In the genomic region with DNA sequence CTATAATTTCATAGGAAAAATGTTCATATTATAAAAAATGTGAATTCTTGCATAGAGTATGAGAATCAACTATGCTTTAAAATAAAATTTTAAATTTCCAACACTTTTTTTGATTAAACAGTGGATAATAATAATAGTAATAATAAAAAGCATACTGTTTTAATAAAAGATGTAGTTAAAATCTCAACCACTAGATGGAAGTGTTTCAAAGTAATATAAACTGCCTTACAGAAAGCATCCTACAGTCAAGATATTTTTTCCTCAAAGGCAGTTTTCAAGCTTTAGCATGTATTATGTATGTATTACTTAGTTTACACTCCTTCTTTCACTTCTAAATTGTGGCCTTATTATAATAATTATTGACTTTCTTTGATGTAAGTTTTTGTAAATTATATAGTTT, we compare ENCODE assay signal across 8 cellular contexts.
DNase-seq lines count a peak whose midpoint lies in the region; ATAC-seq, FAIRE-seq and TF ChIP-seq lines count a peak whose summit lies in the region.

No MANE protein-coding gene starts in this region.

- H2AFZ ChIP-seq in astrocyte (ENCODE audit: low read depth, low read length) (no peak overlapping the region), neural cell (ENCODE audit: low read depth, low read length) (no peak overlapping the region)

- H3K9me3 ChIP-seq in astrocyte (ENCODE audit: insufficient read depth, low read depth, low read length) (no peaks in the 10 kb centered on the region), neural cell (ENCODE audit: low read length) (no peaks in the 10 kb centered on the region)

- no peaks in the 10 kb centered on the region for H3F3A ChIP-seq in neural cell (ENCODE audit: insufficient read depth, low read length, poor library complexity, severe bottlenecking)

- no peak overlapping the region for H3K4me3 ChIP-seq in Jurkat, Clone E6-1 (ENCODE audit: low read length)
- H3K4me3 ChIP-seq in astrocyte (ENCODE audit: insufficient read depth, low read depth, low read length) (no peak overlapping the region), neural cell (ENCODE audit: low read length) (no peak overlapping the region)

- H3K9me3 Mint-ChIP-seq in astrocyte (ENCODE audit: unreplicated experiment): peaks cover 7% of the 10 kb centered on the region

- peak; percentile 30 for TF ChIP-seq CTCF in astrocyte (IDR thresholded peaks at IDR 0.05; ENCODE audit: insufficient read depth, low read depth, low read length)
- peak; percentile 57 for TF ChIP-seq CTCF in neural cell (IDR thresholded peaks at IDR 0.05; ENCODE audit: poor library complexity, severe bottlenecking)

- H3K4me1 ChIP-seq in astrocyte (ENCODE audit: insufficient read depth, low read length): no peaks in the 10 kb centered on the region

- H3K79me2 ChIP-seq in astrocyte (ENCODE audit: insufficient read depth, low read length) (no peaks in the 10 kb centered on the region), neural cell (replicated peaks; ENCODE audit: insufficient read depth, low read length) (no peaks in the 10 kb centered on the region)

- H3K4me3 Mint-ChIP-seq in astrocyte (ENCODE audit: unreplicated experiment): no peak overlapping the region

- H3K36me3 ChIP-seq in astrocyte (ENCODE audit: insufficient read depth, low read length) (no peaks in the 10 kb centered on the region), neural cell (ENCODE audit: insufficient read depth, low read length) (no peaks in the 10 kb centered on the region)

- no peak overlapping the region for H3K27ac Mint-ChIP-seq in astrocyte (ENCODE audit: unreplicated experiment)

- peak; percentile 69 for TF ChIP-seq RAD21 in neural cell (conservative IDR thresholded peaks at IDR 0.05)

- TF ChIP-seq EP300 in neural cell (conservative IDR thresholded peaks at IDR 0.05; ENCODE audit: poor library complexity, severe bottlenecking): no peak

- no peaks in the 10 kb centered on the region for H3K36me3 Mint-ChIP-seq in astrocyte (ENCODE audit: low read depth, unreplicated experiment)

- no peaks in the 10 kb centered on the region for H3K9me2 ChIP-seq in neural cell (ENCODE audit: insufficient read depth, low read length)

- DNase-seq in NCI-H1092 treated with DMSO at 0.1 percent for 48 hours (lab: John Stamatoyannopoulos, UW) (peak; percentile 3), NCI-H1092 (lab: John Stamatoyannopoulos, UW) (no peak), astrocyte (ENCODE audit: low read depth) (peak; percentile 3), globus pallidus (ENCODE audit: low spot score) (no peak), substantia nigra (lab: John Stamatoyannopoulos, UW) (no peak)
- peak; percentile 0 for DNase-seq in Jurkat, Clone E6-1 (ENCODE audit: low read depth, low spot score)

- no peaks in the 10 kb centered on the region for H3K4me1 Mint-ChIP-seq in astrocyte (ENCODE audit: low read depth, unreplicated experiment)

- ATAC-seq in esophagus mucosa: no peak

- no peaks in the 10 kb centered on the region for H3K27me3 Mint-ChIP-seq in astrocyte (ENCODE audit: low read depth, unreplicated experiment)

- H3K4me2 ChIP-seq in astrocyte (ENCODE audit: low read length) (no peak overlapping the region), neural cell (ENCODE audit: low read length) (no peak overlapping the region)

- no peaks in the 10 kb centered on the region for H4K20me1 ChIP-seq in astrocyte (ENCODE audit: insufficient read depth, low read length)
- H4K20me1 ChIP-seq in neural cell (ENCODE audit: insufficient read depth): no peaks in the 10 kb centered on the region

- H3K27ac ChIP-seq in astrocyte (ENCODE audit: low read depth, low read length) (no peak overlapping the region), neural cell (ENCODE audit: low read length) (no peak overlapping the region), substantia nigra (ENCODE audit: low read depth, low read length, poor library complexity, severe bottlenecking) (no peak overlapping the region)

- FAIRE-seq in astrocyte (lab: Jason Lieb, UNC): no peak

- H3K9ac ChIP-seq in astrocyte (ENCODE audit: low read length) (no peak overlapping the region), neural cell (ENCODE audit: low read length) (no peak overlapping the region)

- H3K27me3 ChIP-seq in astrocyte (ENCODE audit: insufficient read depth, low read length) (peaks cover 2% of the 10 kb centered on the region), neural cell (ENCODE audit: insufficient read depth, low read depth, low read length) (no peaks in the 10 kb centered on the region)

TF ChIP-seq in neural cell, 6 proteins besides CTCF, POLR2A, EP300 and RAD21:
- TF ChIP-seq POLR2AphosphoS5 (IDR thresholded peaks at IDR 0.05): no peak
- TF ChIP-seq SMC3 (conservative IDR thresholded peaks at IDR 0.05; ENCODE audit: poor library complexity): peak; percentile 52

Comparison
In these comparisons a context has a peak if more than half of its experiments do, and no peak if none do; other contexts are left out.
1. DNase-seq: peak in NCI-H1092 treated with DMSO at 0.1 percent for 48 hours (single experiment), Jurkat, Clone E6-1 (single experiment) and astrocyte (single experiment); none in NCI-H1092 (single experiment), globus pallidus (single experiment) and substantia nigra (0 of 49).